1 cellular context compared by ENCODE assay signal in genomic region chr20:18058661-18059467, GRCh38.
TF ChIP-seq lines count a peak whose summit lies in the region.

No MANE protein-coding gene starts in this region.

TF ChIP-seq in WTC11, 78 proteins besides CTCF, POLR2A, EP300 and RAD21 (continued from another document):
- TF ChIP-seq ELF4 (CRISPR knock-in tag; IDR thresholded peaks at IDR 0.05; ENCODE audit: low read depth) = peak; percentile 85; the same call in 1 of the 2 replicates
- 0 out of 2 replicates have a peak, but pooled peaks have one; percentile 24 for TF ChIP-seq STAT6 (CRISPR knock-in tag; conservative IDR thresholded peaks at IDR 0.05; ENCODE audit: low read depth)
- TF ChIP-seq ZNF138 (CRISPR knock-in tag; conservative IDR thresholded peaks at IDR 0.05) = no peak
- no peak for TF ChIP-seq EMX1 (CRISPR knock-in tag; IDR thresholded peaks at IDR 0.05)
- TF ChIP-seq ZNF263 (CRISPR knock-in tag; IDR thresholded peaks at IDR 0.05; ENCODE audit: low read depth) = peak; percentile 88
- peak; percentile 78 for TF ChIP-seq ETV6 (CRISPR knock-in tag; IDR thresholded peaks at IDR 0.05)
